18 cellular contexts compared by ENCODE assay signal in genomic region chr6:136404627-136405310, GRCh38.
DNase-seq lines count a peak whose midpoint lies in the region; ATAC-seq, FAIRE-seq and TF ChIP-seq lines count a peak whose summit lies in the region.
"Had no signal": no experiment of that assay in that cellular context is flagged by ENCODE, and none has a peak within 500 bp of the region (broad histone marks: within the 10 kb centered on the region; RNA-seq: fewer than 3 reads in every experiment).

No MANE protein-coding gene starts in this region.

- no peaks in the 10 kb centered on the region for H3K79me2 ChIP-seq in K562 (ENCODE audit: control insufficient read depth, insufficient read depth, low read length)

- no peaks in the 10 kb centered on the region for H4K20me1 ChIP-seq in K562 (replicated peaks; ENCODE audit: control insufficient read depth, insufficient read depth, low read length)

- no peak for ATAC-seq in A549
- ATAC-seq in K562: no peak
- ATAC-seq in memory B cell (ENCODE audit: low read depth): peak; percentile 81
- ATAC-seq: Right ventricle myocardium inferior had no signal

- no peaks in the 10 kb centered on the region for H3K36me3 Mint-ChIP-seq in memory B cell
- H3K36me3 Mint-ChIP-seq: CD4-positive, alpha-beta memory T cell had no signal

- TF ChIP-seq POLR2A in A549 (IDR thresholded peaks at IDR 0.05; ENCODE audit: low read length): no peak
- no peak for TF ChIP-seq POLR2A in K562 (conservative IDR thresholded peaks at IDR 0.05)

- H3K4me2 ChIP-seq in A549 (peak overlapping the region; percentile 74), K562 (ENCODE audit: insufficient read depth, low read length) (no peak overlapping the region)

- intact Hi-C loops in K562 (cut with micrococcal nuclease): no loop called here

- no peak for DNase-seq in A549 (ENCODE audit: low read depth in 1 of 2, low spot score in 1 of 2)
- DNase-seq in KBM-7: peak; percentile 36
- no peak for DNase-seq in K562 (ENCODE audit: extremely low read depth in 1 of 4, low spot score in 3 of 4)
- DNase-seq in memory B cell (ENCODE audit: low spot score in 2 of 2): no peak
- no peak for DNase-seq in activated CD8-positive, alpha-beta memory T cell treated with anti-CD3 and anti-CD28 coated beads, Interleukin-2, amount 50 U/mL, for 48 hours
- DNase-seq in cerebellum (ENCODE audit: low spot score): no peak
- no peak for DNase-seq in NCI-H345 (lab: John Stamatoyannopoulos, UW)
- DNase-seq in NCI-H510A treated with DMSO at 0.1 percent for 48 hours (lab: John Stamatoyannopoulos, UW): no peak
- DNase-seq: CD4-positive, alpha-beta memory T cell; DMS79 treated with DMSO at 0.1 percent for 48 hours; NCI-H1048; NCI-H146 had no signal

- FAIRE-seq in A549 (lab: Jason Lieb, UNC): no peak
- FAIRE-seq in K562 (lab: Jason Lieb, UNC): no peak
- FAIRE-seq: D721Med, G401.6, GM12891 had no signal

- H3K4me3 ChIP-seq in A549 (no peak overlapping the region), K562 (no peak overlapping the region)
- H3K4me3 ChIP-seq: GM23248, SK-N-MC had no signal

- TF ChIP-seq RAD21 in A549 (conservative IDR thresholded peaks at IDR 0.05 in 1 of 2, IDR thresholded peaks at IDR 0.05 in 1 of 2) (no peak), K562 (CRISPR knock-in tag; conservative IDR thresholded peaks at IDR 0.05 in 1 of 2, IDR thresholded peaks at IDR 0.05 in 1 of 2) (0 out of 4 replicates have a peak, but pooled peaks of 1 of the 2 experiments have one; percentile 7)

- H3K36me3 ChIP-seq in K562 (ENCODE audit: control insufficient read depth, insufficient read depth, low read length): no peaks in the 10 kb centered on the region

- H3K9me1 ChIP-seq in K562 (ENCODE audit: control insufficient read depth, insufficient read depth, low read length): no peaks in the 10 kb centered on the region

- peaks cover 8% of the 10 kb centered on the region for H3K4me1 Mint-ChIP-seq in memory B cell
- H3K4me1 Mint-ChIP-seq: CD4-positive, alpha-beta memory T cell had no signal

- TF ChIP-seq EP300 in A549 (IDR thresholded peaks at IDR 0.05) (no peak), K562 (IDR thresholded peaks at IDR 0.05; ENCODE audit: low read length) (no peak)

- no peak overlapping the region for H3K27ac Mint-ChIP-seq in memory B cell
- H3K27ac Mint-ChIP-seq: CD4-positive, alpha-beta memory T cell had no signal

- 42% methylated on average over 5 of the region's 5 CpGs for whole genome bisulfite sequencing in A549 (ENCODE audit: missing lambda C conversion rate)
- 32% methylated on average over 5 of the region's 5 CpGs for WGBS in K562 (ENCODE audit: insufficient coverage, low coverage, missing lambda C conversion rate)

- H3K9ac ChIP-seq in K562 (ENCODE audit: insufficient read depth in 1 of 2, low read depth in 2 of 2, low read length in 2 of 2): no peak overlapping the region

- H3K4me1 ChIP-seq in A549: peaks cover 76% of the 10 kb centered on the region
- H3K4me1 ChIP-seq in K562 (replicated peaks in 1 of 2; ENCODE audit: control insufficient read depth in 2 of 2, insufficient read depth in 2 of 2, low read length in 2 of 2): peaks cover 4 to 40% of the 10 kb centered on the region in 2 experiments

- peak overlapping the region; percentile 22; the same call in 1 of the 2 replicates for H2AFZ ChIP-seq in K562 (ENCODE audit: low read depth, low read length)
- H2AFZ ChIP-seq: GM23248 had no signal

- POLR2A ChIA-PET in A549 (lab: Yijun Ruan, JAX): interaction anchor here (0.5 to 1.9 kb wide), 3 partner anchors 17 to 140 kb away, joined by 3 to 7 read pairs (median 5); no protein-coding TSS in a partner anchor
- POLR2A ChIA-PET in K562 (lab: Yijun Ruan, JAX): interaction anchor here (2.7 to 3.0 kb wide), 3 partner anchors 11 to 21 kb away, joined by 8 to 14 read pairs (median 8); no protein-coding TSS in a partner anchor

- H3K27ac ChIP-seq in A549: peak overlapping the region; percentile 97
- H3K27ac ChIP-seq in K562 (ENCODE audit: extremely low read depth, low read depth, low read length): no peak overlapping the region
- H3K27ac ChIP-seq: SK-N-MC had no signal

- no peaks in the 10 kb centered on the region for H3K9me3 Mint-ChIP-seq in memory B cell

- H3K4me3 Mint-ChIP-seq in memory B cell: no peak overlapping the region
- H3K4me3 Mint-ChIP-seq: CD4-positive, alpha-beta memory T cell had no signal

- peaks cover 4% of the 10 kb centered on the region for H3K27me3 Mint-ChIP-seq in memory B cell

- CTCF ChIA-PET in A549 (lab: Yijun Ruan, JAX): interaction anchor here (0.6 to 3.2 kb wide), 3 partner anchors 87 to 145 kb away, joined by 3 to 14 read pairs (median 9); partner anchors contain the start of gene MAP7
- CTCF ChIA-PET in K562 (lab: Yijun Ruan, JAX; ENCODE audit: low intra/inter-chr PET ratio): no interaction called here

- H3K27me3 ChIP-seq in K562 (ENCODE audit: control insufficient read depth in 2 of 2, insufficient read depth in 2 of 2, low read length in 2 of 2): no peaks in the 10 kb centered on the region

- in situ Hi-C loops in KBM-7 (cut with MboI; ENCODE audit: low pct_unique_long_range_greater_than_20kb, low sequenced_read_pairs) (no loop called here), K562 (cut with MboI) (no loop called here)

- no TSS peak for BruUV-seq in K562 (replicated peaks; lab: Mats Ljungman, UMichigan)

- TF ChIP-seq CTCF in A549 (IDR thresholded peaks at IDR 0.05) (no peak), K562 (IDR thresholded peaks at IDR 0.05 in 2 of 3, conservative IDR thresholded peaks at IDR 0.05 in 1 of 3; ENCODE audit: insufficient read depth in 2 of 3, low read depth in 1 of 3, low read length in 3 of 3) (no peak)

- H3K9me3 ChIP-seq in A549 (no peaks in the 10 kb centered on the region), K562 (replicated peaks; ENCODE audit: control insufficient read depth, insufficient read depth, low read depth, low read length) (no peaks in the 10 kb centered on the region)

TF ChIP-seq in A549, 52 proteins besides CTCF, POLR2A, EP300 and RAD21:
- TF ChIP-seq HOXB5 (CRISPR knock-in tag; IDR thresholded peaks at IDR 0.05): no peak
- TF ChIP-seq ZNF302 (CRISPR knock-in tag; IDR thresholded peaks at IDR 0.05): no peak
- no peak for TF ChIP-seq NPAS2 (CRISPR knock-in tag; IDR thresholded peaks at IDR 0.05; ENCODE audit: borderline replicate concordance)
- no peak for TF ChIP-seq CHD4 (IDR thresholded peaks at IDR 0.05; ENCODE audit: borderline replicate concordance)
- no peak for TF ChIP-seq BHLHE40 (IDR thresholded peaks at IDR 0.05; ENCODE audit: low read depth, low read length)
- TF ChIP-seq KDM1A (IDR thresholded peaks at IDR 0.05; ENCODE audit: low read depth): no peak
- no peak for TF ChIP-seq MAX (IDR thresholded peaks at IDR 0.05)
- no peak for TF ChIP-seq NFE2L2 (conservative IDR thresholded peaks at IDR 0.05; ENCODE audit: low read length)
- no peak for TF ChIP-seq POLR2AphosphoS2 (conservative IDR thresholded peaks at IDR 0.05; ENCODE audit: low read length)
- TF ChIP-seq CBX2 (IDR thresholded peaks at IDR 0.05; ENCODE audit: borderline replicate concordance, low read depth): no peak
- no peak for TF ChIP-seq MAFK (IDR thresholded peaks at IDR 0.05; ENCODE audit: partially characterized antibody)
- no peak for TF ChIP-seq RARB (CRISPR knock-in tag; IDR thresholded peaks at IDR 0.05)
TF ChIP-seq in A549: peak in this region for 0.

TF ChIP-seq in K562, 482 proteins besides CTCF, POLR2A, EP300 and RAD21 (continues in another document):
- TF ChIP-seq ATF1 (CRISPR knock-in tag; IDR thresholded peaks at IDR 0.05) (no peak), ATF1 (tag; IDR thresholded peaks at IDR 0.05) (no peak), ZNF79 (CRISPR knock-in tag; IDR thresholded peaks at IDR 0.05; ENCODE audit: low read depth) (0 out of 2 replicates have a peak, but pooled peaks have one; percentile 50), GATAD2A (IDR thresholded peaks at IDR 0.05) (no peak), SAFB (IDR thresholded peaks at IDR 0.05; ENCODE audit: borderline replicate concordance, low read depth, low read length) (no peak), ZNF197 (CRISPR knock-in tag; IDR thresholded peaks at IDR 0.05; ENCODE audit: low read depth) (peak; percentile 55; the same call in 1 of the 2 replicates), TAF7 (tag; IDR thresholded peaks at IDR 0.05) (no peak), ZNF764 (CRISPR knock-in tag; IDR thresholded peaks at IDR 0.05; ENCODE audit: low read depth) (no peak), ZBTB11 (CRISPR knock-in tag; IDR thresholded peaks at IDR 0.05) (no peak), MYBL2 (IDR thresholded peaks at IDR 0.05; ENCODE audit: low read depth) (no peak), MYBL2 (CRISPR knock-in tag; IDR thresholded peaks at IDR 0.05; ENCODE audit: borderline replicate concordance) (no peak), MEF2D (tag; conservative IDR thresholded peaks at IDR 0.05; ENCODE audit: low read depth) (no peak), ZKSCAN8 (CRISPR knock-in tag; IDR thresholded peaks at IDR 0.05) (no peak)
